Comparison of ENCODE assay signal across 8 cellular contexts in the genomic region with DNA sequence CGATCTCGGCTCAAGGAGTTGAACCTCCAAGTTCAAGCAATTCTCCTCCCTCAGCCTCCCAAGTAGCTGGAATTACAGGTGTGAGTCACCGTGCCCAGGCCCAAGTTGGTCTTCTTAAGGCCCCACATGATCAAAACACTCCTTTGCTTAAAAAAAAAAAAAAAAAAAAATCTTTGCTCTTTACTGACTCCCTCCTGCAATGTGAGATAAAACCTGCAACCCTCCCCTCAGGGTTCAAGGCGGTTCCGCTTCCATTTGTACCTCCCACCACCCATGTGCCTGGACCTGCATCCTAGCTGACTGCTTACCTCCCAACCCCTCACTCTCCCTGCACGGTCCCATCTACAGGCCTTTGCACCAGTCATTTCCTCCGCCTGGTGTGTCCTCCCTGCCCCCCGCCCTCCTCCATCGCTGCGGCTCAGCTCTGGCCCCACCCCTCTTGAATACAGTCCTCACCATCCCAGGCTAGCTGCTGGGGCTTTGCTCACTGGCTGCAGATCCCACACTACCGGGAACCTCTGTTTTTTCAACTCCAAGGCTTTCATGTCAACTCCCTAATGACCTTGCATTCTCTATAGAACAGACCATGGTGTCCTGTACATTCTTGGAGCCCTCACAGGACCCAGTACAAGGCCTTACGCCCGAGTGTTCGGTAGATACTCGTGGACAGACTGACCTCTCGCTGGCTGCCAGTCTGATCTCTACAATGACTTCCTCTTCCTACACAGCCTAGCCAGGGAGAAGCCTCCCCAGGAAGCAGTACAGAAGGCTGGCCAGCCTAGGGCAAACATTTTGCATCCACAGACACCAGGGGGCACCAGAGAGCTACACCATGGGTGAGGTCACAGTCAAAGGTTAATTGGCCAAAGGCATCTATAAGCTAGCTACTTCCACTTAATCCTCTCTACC. TPM values are rescaled to one million over a fixed set of nuclear protein-coding genes. Genes with fewer than 3 reads are reported as not detected.
A peak's percentile ranks its signal among the peaks of the same experiment; 100 is the strongest.
DNase-seq lines count a peak whose midpoint lies in the region; ATAC-seq and TF ChIP-seq lines count a peak whose summit lies in the region.

No MANE protein-coding gene starts in this region.

- H3K27ac Mint-ChIP-seq in natural killer cell treated with Interleukin-12 subunit alpha and Interleukin-12 subunit beta and Interleukin-15 and Interleukin-18, amount 100 ng/mL, for 72 hours, result peak overlapping the region; percentile 63 to 73

- no peak overlapping the region for H3K4me3 Mint-ChIP-seq in natural killer cell treated with Interleukin-12 subunit alpha and Interleukin-12 subunit beta and Interleukin-15 and Interleukin-18, amount 100 ng/mL, for 72 hours

- peaks cover 9% of the 10 kb centered on the region for H3K4me1 ChIP-seq in KMS-11 (ENCODE audit: low read depth, poor library complexity, severe bottlenecking)

- no peak overlapping the region for H2AFZ ChIP-seq in KMS-11 (ENCODE audit: low read depth)

- no peaks in the 10 kb centered on the region for H3K36me3 ChIP-seq in KMS-11 (ENCODE audit: insufficient read depth)

- H4K20me1 ChIP-seq in KMS-11 (ENCODE audit: insufficient read depth), result no peaks in the 10 kb centered on the region

- DNase-seq in GM12864 (ENCODE audit: low read depth), result no peak
- peak; percentile 79 for DNase-seq in RKO (ENCODE audit: low spot score)
- peak; percentile 77 for DNase-seq in activated T-helper 1 cell treated with Interleukin-2 at 50 U/mL for 16 hours (ENCODE audit: low read depth)
- DNase-seq in fibroblast of peridontal ligament (ENCODE audit: extremely low read depth), result peak; percentile 80
- DNase-seq in natural killer cell treated with Interleukin-12 subunit alpha and Interleukin-12 subunit beta and Interleukin-15 and Interleukin-18, amount 100 ng/mL, for 72 hours (ENCODE audit: low spot score), result peak; percentile 85
- DNase-seq in stimulated activated naive CD4-positive, alpha-beta T cell treated with Interleukin-2 at 50 U/mL for 16 hours (lab: John Stamatoyannopoulos, UW), result peak; percentile 80

- H3K4me3 ChIP-seq in GM12864 (ENCODE audit: low read depth, low read length), result no peak overlapping the region
- H3K4me3 ChIP-seq in KMS-11 (IDR thresholded peaks at IDR 0.05; ENCODE audit: insufficient read depth, low read depth, low read length), result no peak overlapping the region

- peak; percentile 89 to 91 for ATAC-seq in natural killer cell treated with Interleukin-12 subunit alpha and Interleukin-12 subunit beta and Interleukin-15 and Interleukin-18, amount 100 ng/mL, for 72 hours
- no peak for ATAC-seq in HG03565 (IDR thresholded peaks at IDR 0.05; ENCODE audit: unreplicated experiment)

- H3K9ac ChIP-seq in KMS-11, result no peak overlapping the region

- H3K4me2 ChIP-seq in KMS-11, result no peak overlapping the region

- H3K27me3 ChIP-seq in KMS-11 (ENCODE audit: insufficient read depth, low read depth), result no peaks in the 10 kb centered on the region

- no peaks in the 10 kb centered on the region for H3K27me3 Mint-ChIP-seq in natural killer cell treated with Interleukin-12 subunit alpha and Interleukin-12 subunit beta and Interleukin-15 and Interleukin-18, amount 100 ng/mL, for 72 hours

- peaks cover 20 to 29% of the 10 kb centered on the region in 2 donors for H3K4me1 Mint-ChIP-seq in natural killer cell treated with Interleukin-12 subunit alpha and Interleukin-12 subunit beta and Interleukin-15 and Interleukin-18, amount 100 ng/mL, for 72 hours (ENCODE audit: low read depth in 2 of 2)

- no peaks in the 10 kb centered on the region for H3K79me2 ChIP-seq in KMS-11 (ENCODE audit: insufficient read depth, low read depth)

- TF ChIP-seq CTCF in GM12864 (IDR thresholded peaks at IDR 0.05; ENCODE audit: low read depth, low read length, missing control alignments) (peak; percentile 90), KMS-11 (conservative IDR thresholded peaks at IDR 0.05; ENCODE audit: low read depth, low read length) (peak; percentile 76)

- no peak overlapping the region for H3K27ac ChIP-seq in KMS-11

- peaks cover 11% of the 10 kb centered on the region for H3K36me3 Mint-ChIP-seq in natural killer cell treated with Interleukin-12 subunit alpha and Interleukin-12 subunit beta and Interleukin-15 and Interleukin-18, amount 100 ng/mL, for 72 hours

- H3K9me3 Mint-ChIP-seq in natural killer cell treated with Interleukin-12 subunit alpha and Interleukin-12 subunit beta and Interleukin-15 and Interleukin-18, amount 100 ng/mL, for 72 hours, result no peaks in the 10 kb centered on the region

RNA-seq across cellular contexts. Expression of a gene that starts 14.2 kb away (rescaled TPM):
- 10 to 100 TPM; 18.9 to 32.2 TPM for total RNA-seq in natural killer cell treated with Interleukin-12 subunit alpha and Interleukin-12 subunit beta and Interleukin-15 and Interleukin-18, amount 100 ng/mL, for 72 hours
